Comparison of ENCODE assay signal across 2 cellular contexts in genomic region chr6:1015819-1016218, GRCh38.
TF ChIP-seq lines count a peak whose summit lies in the region.

No MANE protein-coding gene starts in this region.

TF ChIP-seq in IMR-90, 13 proteins besides CTCF, POLR2A, EP300 and RAD21 (continued from another document):
- TF ChIP-seq MAFK (IDR thresholded peaks at IDR 0.05; ENCODE audit: low read depth, low read length) (no peak), RFX5 (IDR thresholded peaks at IDR 0.05; ENCODE audit: low read depth, low read length) (no peak), BHLHE40 (IDR thresholded peaks at IDR 0.05; ENCODE audit: low read depth, low read length) (no peak), MXI1 (IDR thresholded peaks at IDR 0.05; ENCODE audit: borderline replicate concordance, low read depth, low read length) (no peak), FOS (IDR thresholded peaks at IDR 0.05; ENCODE audit: low read depth, low read length) (no peak), CHD1 (IDR thresholded peaks at IDR 0.05; ENCODE audit: low read depth, low read length) (no peak)
TF ChIP-seq in IMR-90: peak in this region for 0.

TF ChIP-seq in GM12878, 131 proteins besides CTCF, POLR2A, EP300 and RAD21 (continued from another document):
- TF ChIP-seq, protein P1, sequence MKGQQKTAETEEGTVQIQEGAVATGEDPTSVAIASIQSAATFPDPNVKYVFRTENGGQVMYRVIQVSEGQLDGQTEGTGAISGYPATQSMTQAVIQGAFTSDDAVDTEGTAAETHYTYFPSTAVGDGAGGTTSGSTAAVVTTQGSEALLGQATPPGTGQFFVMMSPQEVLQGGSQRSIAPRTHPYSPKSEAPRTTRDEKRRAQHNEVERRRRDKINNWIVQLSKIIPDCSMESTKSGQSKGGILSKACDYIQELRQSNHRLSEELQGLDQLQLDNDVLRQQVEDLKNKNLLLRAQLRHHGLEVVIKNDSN (IDR thresholded peaks at IDR 0.05; ENCODE audit: borderline replicate concordance, extremely low read length, insufficient read depth, low read depth, low read length) = no peak
- TF ChIP-seq SREBF1 (IDR thresholded peaks at IDR 0.05; ENCODE audit: low read length) (no peak), IRF3 (IDR thresholded peaks at IDR 0.05) (no peak), PKNOX1 (IDR thresholded peaks at IDR 0.05) (no peak), LARP7 (IDR thresholded peaks at IDR 0.05) (no peak), CEBPB (IDR thresholded peaks at IDR 0.05; ENCODE audit: borderline replicate concordance in 1 of 2, low read depth in 2 of 2, low read length in 2 of 2) (no peak), KAT2A (conservative IDR thresholded peaks at IDR 0.05; ENCODE audit: control insufficient read depth, low read depth, low read length) (no peak), FOXK2 (IDR thresholded peaks at IDR 0.05) (no peak), BMI1 (IDR thresholded peaks at IDR 0.05; ENCODE audit: borderline replicate concordance) (no peak)
